ENCODE assay signal across 14 cellular contexts in genomic region chr5:6371079-6371810, GRCh38.
"Had no signal": no experiment of that assay in that cellular context is flagged by ENCODE, and none has a peak within 500 bp of the region (broad histone marks: within the 10 kb centered on the region; RNA-seq: fewer than 3 reads in every experiment).

No MANE protein-coding gene starts in this region.

- H3K9me3 Mint-ChIP-seq: activated naive CD4-positive, alpha-beta T cell treated with anti-CD3 and anti-CD28 coated beads for 36 hours; activated T-cell treated with anti-CD3 and anti-CD28 coated beads, Interleukin-2, amount 50 U/mL, for 24 hours; memory B cell; naive B cell; neural crest cell; stimulated activated memory B cell treated with anti-CD40 and anti-IgM and Interleukin-4, amounts not matched to agents 10 μg/mL and 1 μg/mL and 100 μg/mL, for 72 hours had no signal

- H3K4me3 ChIP-seq: body of pancreas, ovary, smooth muscle cell, tibial artery, uterus had no signal

- H3K4me2 ChIP-seq: smooth muscle cell had no signal

- H3K4me1 ChIP-seq: body of pancreas, uterus had no signal

- H3K27ac ChIP-seq: body of pancreas, ovary, tibial artery, uterus had no signal

- ATAC-seq: body of pancreas; sciatic nerve; stimulated activated memory B cell treated with anti-CD40 and anti-IgM and Interleukin-4, amounts not matched to agents 10 μg/mL and 1 μg/mL and 100 μg/mL, for 72 hours had no signal

- H3K9me3 ChIP-seq: body of pancreas, ovary, tibial artery, uterus had no signal

- DNase-seq: activated CD4-positive, alpha-beta T cell treated with anti-CD3 and anti-CD28 coated beads, Interleukin-2, amount 50 U/mL, for 48 hours; activated naive CD4-positive, alpha-beta T cell treated with anti-CD3 and anti-CD28 coated beads for 36 hours; activated T-cell treated with anti-CD3 and anti-CD28 coated beads, Interleukin-2, amount 50 U/mL, for 24 hours; body of pancreas; naive B cell; ovary; stimulated activated CD4-positive, alpha-beta T cell treated with anti-CD3 and anti-CD28 coated beads, Interleukin-4, amount 100 ng/mL, for 24 hours; tibial artery; uterus had no signal

- H3K27ac Mint-ChIP-seq: activated naive CD4-positive, alpha-beta T cell treated with anti-CD3 and anti-CD28 coated beads for 36 hours; memory B cell; naive B cell; stimulated activated memory B cell treated with anti-CD40 and anti-IgM and Interleukin-4, amounts not matched to agents 10 μg/mL and 1 μg/mL and 100 μg/mL, for 72 hours had no signal

- H3K36me3 ChIP-seq: ovary, uterus had no signal

- H3K27me3 ChIP-seq: body of pancreas, ovary, tibial artery, uterus had no signal

- H3K27me3 Mint-ChIP-seq: activated T-cell treated with anti-CD3 and anti-CD28 coated beads, Interleukin-2, amount 50 U/mL, for 24 hours; memory B cell; naive B cell; stimulated activated memory B cell treated with anti-CD40 and anti-IgM and Interleukin-4, amounts not matched to agents 10 μg/mL and 1 μg/mL and 100 μg/mL, for 72 hours had no signal

- H3K4me3 Mint-ChIP-seq: activated naive CD4-positive, alpha-beta T cell treated with anti-CD3 and anti-CD28 coated beads for 36 hours; activated T-cell treated with anti-CD3 and anti-CD28 coated beads, Interleukin-2, amount 50 U/mL, for 24 hours; memory B cell; neural crest cell; stimulated activated memory B cell treated with anti-CD40 and anti-IgM and Interleukin-4, amounts not matched to agents 10 μg/mL and 1 μg/mL and 100 μg/mL, for 72 hours had no signal
